Comparison of ENCODE assay signal across 1 cellular context in genomic region chr7:128231677-128232076, GRCh38.
TF ChIP-seq lines count a peak whose summit lies in the region.

No MANE protein-coding gene starts in this region.

TF ChIP-seq in HEK293, 187 proteins besides CTCF, POLR2A, EP300 and RAD21 (continued from another document):
- TF ChIP-seq ZNF518A (tag by site-specific recombination; conservative IDR thresholded peaks at IDR 0.05; ENCODE audit: low read depth) (peak; percentile 69; the same call in 1 of the 2 replicates), ZNF449 (tag by site-specific recombination; IDR thresholded peaks at IDR 0.05) (no peak), ZNF623 (tag by site-specific recombination; IDR thresholded peaks at IDR 0.05) (peak; percentile 51), ZNF202 (tag by site-specific recombination; IDR thresholded peaks at IDR 0.05; ENCODE audit: borderline replicate concordance) (peak; percentile 45; the same call in 1 of the 2 replicates), ZNF571 (tag by site-specific recombination; IDR thresholded peaks at IDR 0.05) (no peak), ZNF311 (tag by site-specific recombination; IDR thresholded peaks at IDR 0.05; ENCODE audit: borderline replicate concordance) (no peak), ZNF394 (tag by site-specific recombination; IDR thresholded peaks at IDR 0.05; ENCODE audit: borderline replicate concordance) (peak; percentile 86), ZNF433 (tag by site-specific recombination; IDR thresholded peaks at IDR 0.05; ENCODE audit: low read depth) (peak; percentile 61), ZNF555 (tag by site-specific recombination; conservative IDR thresholded peaks at IDR 0.05) (peak; percentile 41; the same call in 1 of the 2 replicates), ZNF140 (tag by site-specific recombination; IDR thresholded peaks at IDR 0.05) (peak; percentile 59), ZNF266 (tag by site-specific recombination; IDR thresholded peaks at IDR 0.05; ENCODE audit: low read depth) (0 out of 2 replicates have a peak, but pooled peaks have one; percentile 59), ZNF426 (tag by site-specific recombination; IDR thresholded peaks at IDR 0.05) (peak; percentile 53), ZNF658 (tag by site-specific recombination; IDR thresholded peaks at IDR 0.05) (no peak), ZNF654 (tag by site-specific recombination; IDR thresholded peaks at IDR 0.05; ENCODE audit: low read depth) (peak; percentile 16; the same call in 1 of the 2 replicates), ZNF692 (tag by site-specific recombination; IDR thresholded peaks at IDR 0.05) (no peak), ZNF404 (tag by site-specific recombination; IDR thresholded peaks at IDR 0.05) (peak; percentile 30; the same call in 1 of the 2 replicates), ZNF132 (tag by site-specific recombination; IDR thresholded peaks at IDR 0.05; ENCODE audit: borderline replicate concordance) (no peak)
